In the genomic region with DNA sequence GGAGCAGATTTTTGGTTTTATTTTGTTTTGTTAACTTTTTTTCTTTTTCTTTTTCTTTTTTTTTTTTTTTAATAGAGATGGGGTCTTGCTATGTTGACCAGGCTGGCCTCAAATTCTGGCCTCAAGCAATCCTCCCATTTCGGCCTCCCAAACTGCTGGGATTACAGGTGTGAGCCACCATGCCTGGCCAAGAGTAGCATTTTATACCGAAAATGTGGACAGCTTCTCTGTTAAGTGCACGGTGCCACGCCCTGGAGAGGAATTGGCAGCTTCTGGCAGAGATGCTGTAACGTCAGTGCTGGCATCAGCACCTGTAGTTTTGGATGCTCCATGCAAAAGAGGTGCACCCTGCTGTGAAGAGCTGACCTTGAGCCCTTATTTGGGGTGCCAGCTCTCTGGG, we compare ENCODE assay signal across 1 cellular context.
TF ChIP-seq lines count a peak whose summit lies in the region.

No MANE protein-coding gene starts in this region.

TF ChIP-seq in H1, 55 proteins besides CTCF, POLR2A, EP300 and RAD21 (continued from another document):
- no peak for TF ChIP-seq SP4 (IDR thresholded peaks at IDR 0.05; ENCODE audit: low read length)
- no peak for TF ChIP-seq EZH2 (IDR thresholded peaks at IDR 0.05; ENCODE audit: low read depth, low read length, severe bottlenecking)
- no peak for TF ChIP-seq BCL11A (IDR thresholded peaks at IDR 0.05; ENCODE audit: low read depth in 2 of 2, low read length in 2 of 2)
- TF ChIP-seq RFX5 (IDR thresholded peaks at IDR 0.05; ENCODE audit: borderline replicate concordance, low read depth, low read length): no peak
- TF ChIP-seq CTBP2 (IDR thresholded peaks at IDR 0.05; ENCODE audit: borderline replicate concordance, insufficient read depth, insufficient read length, low read length): no peak
- no peak for TF ChIP-seq TAF7 (optimal IDR thresholded peaks at IDR 0.05; ENCODE audit: borderline replicate concordance, low read depth, low read length)
- no peak for TF ChIP-seq KDM5A (IDR thresholded peaks at IDR 0.05; ENCODE audit: low read length)
- no peak for TF ChIP-seq NRF1 (IDR thresholded peaks at IDR 0.05; ENCODE audit: low read depth, low read length)
- no peak for TF ChIP-seq TEAD4 (IDR thresholded peaks at IDR 0.05; ENCODE audit: low read depth, low read length)
- TF ChIP-seq TBP (IDR thresholded peaks at IDR 0.05; ENCODE audit: low read depth, low read length): no peak
- TF ChIP-seq, protein P1, sequence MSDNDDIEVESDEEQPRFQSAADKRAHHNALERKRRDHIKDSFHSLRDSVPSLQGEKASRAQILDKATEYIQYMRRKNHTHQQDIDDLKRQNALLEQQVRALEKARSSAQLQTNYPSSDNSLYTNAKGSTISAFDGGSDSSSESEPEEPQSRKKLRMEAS (IDR thresholded peaks at IDR 0.05): no peak
